8 cellular contexts compared by ENCODE assay signal in the genomic region with DNA sequence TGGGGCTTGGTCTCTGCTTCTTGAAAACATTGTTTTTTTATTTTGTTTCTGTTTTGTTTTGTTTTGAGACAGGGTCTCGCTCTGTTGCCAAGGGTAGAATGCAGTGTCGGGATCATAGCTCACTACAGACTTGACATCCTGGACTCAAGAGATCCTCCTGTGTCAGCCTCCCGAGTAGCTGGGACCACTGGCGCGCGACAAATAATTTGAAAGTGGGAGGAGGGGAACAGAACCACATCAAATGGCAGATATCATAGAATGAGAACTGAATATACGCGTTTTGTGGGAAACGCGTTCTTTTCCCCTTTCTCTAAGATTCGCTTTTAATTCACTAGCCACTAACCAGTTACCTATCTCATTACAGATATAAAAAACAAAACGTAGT. TPM values are rescaled to one million over a fixed set of nuclear protein-coding genes. Genes with fewer than 3 reads are reported as not detected.
DNase-seq lines count a peak whose midpoint lies in the region; ATAC-seq and TF ChIP-seq lines count a peak whose summit lies in the region.

No MANE protein-coding gene starts in this region.

- intact Hi-C loops in Caco-2 (cut with micrococcal nuclease; ENCODE audit: unreplicated experiment), result loop anchor here (1.0 kb wide), 1 partner anchor 7 kb away; no protein-coding TSS in a partner anchor

- H3K27me3 ChIP-seq in Caco-2 (replicated peaks; ENCODE audit: control insufficient read depth, insufficient read depth, low read length), result no peaks in the 10 kb centered on the region
- H3K27me3 ChIP-seq in effector memory CD4-positive, alpha-beta T cell (replicated peaks; ENCODE audit: control insufficient read depth, insufficient read depth, low read length, poor library complexity, severe bottlenecking), result no peaks in the 10 kb centered on the region

- ATAC-seq in HG03432 (IDR thresholded peaks at IDR 0.05; ENCODE audit: unreplicated experiment), result no peak

- DNase-seq in Caco-2 (no peak), NB4 (ENCODE audit: low read depth) (no peak), nephron progenitor cell (no peak), NCI-H146 (lab: John Stamatoyannopoulos, UW) (no peak), DMS53 treated with DMSO at 0.1 percent for 48 hours (lab: John Stamatoyannopoulos, UW; ENCODE audit: unreplicated experiment) (no peak)
- no peak for DNase-seq in effector memory CD4-positive, alpha-beta T cell
- no peak for DNase-seq in activated effector memory CD4-positive, alpha-beta T cell treated with Interleukin-2 at 50 U/mL for 16 hours

- H3K9me3 Mint-ChIP-seq in Caco-2 (ENCODE audit: unreplicated experiment) (no peaks in the 10 kb centered on the region), nephron progenitor cell (no peaks in the 10 kb centered on the region)

- TF ChIP-seq CTCF in Caco-2 (IDR thresholded peaks at IDR 0.05; ENCODE audit: insufficient read depth in 1 of 2, low read depth in 1 of 2, low read length in 1 of 2, severe bottlenecking in 1 of 2, unreplicated experiment in 1 of 2), result no peak
- TF ChIP-seq CTCF in NB4 (IDR thresholded peaks at IDR 0.05; ENCODE audit: low read depth, low read length), result no peak
- no peak for TF ChIP-seq CTCF in nephron progenitor cell (IDR thresholded peaks at IDR 0.05)

- no peaks in the 10 kb centered on the region for H3K36me3 ChIP-seq in Caco-2 (ENCODE audit: control insufficient read depth, insufficient read depth, low read length)
- H3K36me3 ChIP-seq in effector memory CD4-positive, alpha-beta T cell (ENCODE audit: control insufficient read depth, insufficient read depth, low read length), result no peaks in the 10 kb centered on the region

- H3K27me3 Mint-ChIP-seq in Caco-2 (ENCODE audit: insufficient read depth, unreplicated experiment) (peaks cover 3% of the 10 kb centered on the region), nephron progenitor cell (ENCODE audit: low read depth, poor library complexity) (peaks cover 55% of the 10 kb centered on the region)

- H3K27ac Mint-ChIP-seq in Caco-2 (ENCODE audit: unreplicated experiment), result peak overlapping the region; percentile 92
- peak overlapping the region; percentile 93 for H3K27ac Mint-ChIP-seq in nephron progenitor cell

- H3K36me3 Mint-ChIP-seq in Caco-2 (ENCODE audit: insufficient read depth, unreplicated experiment) (no peaks in the 10 kb centered on the region), nephron progenitor cell (ENCODE audit: low read depth) (peaks cover 10% of the 10 kb centered on the region)

- POLR2A ChIA-PET in Caco-2 (lab: Charles Lee), result interaction anchor here (0.8 kb wide), 1 partner anchor 18 kb away, joined by 3 read pairs; no protein-coding TSS in a partner anchor

- H3K27ac ChIP-seq in effector memory CD4-positive, alpha-beta T cell (ENCODE audit: insufficient read depth, low read length, poor library complexity, severe bottlenecking), result peak overlapping the region; percentile 86

- H3K4me3 Mint-ChIP-seq in Caco-2 (ENCODE audit: unreplicated experiment) (peak overlapping the region; percentile 87), nephron progenitor cell (peak overlapping the region; percentile 94)

- peak overlapping the region; percentile 85 for H3K4me3 ChIP-seq in Caco-2 (ENCODE audit: low read depth, low read length)
- H3K4me3 ChIP-seq in NB4 (ENCODE audit: low read depth, low read length), result peak overlapping the region; percentile 69
- peak overlapping the region; percentile 92 for H3K4me3 ChIP-seq in effector memory CD4-positive, alpha-beta T cell (ENCODE audit: insufficient read depth, low read depth, low read length, poor library complexity, severe bottlenecking)

- BruUV-seq in Caco-2 (replicated peaks; lab: Mats Ljungman, UMichigan), result no TSS peak

- TF ChIP-seq POLR2A in NB4 (IDR thresholded peaks at IDR 0.05; ENCODE audit: extremely low read depth, insufficient read length), result no peak

- peaks cover 5% of the 10 kb centered on the region; the same call in 1 of the 2 replicates for H3K4me1 ChIP-seq in Caco-2
- peaks cover 3% of the 10 kb centered on the region for H3K4me1 ChIP-seq in effector memory CD4-positive, alpha-beta T cell (ENCODE audit: control insufficient read depth, insufficient read depth, low read length, poor library complexity, severe bottlenecking)

- peaks cover 8% of the 10 kb centered on the region for H3K4me1 Mint-ChIP-seq in Caco-2 (ENCODE audit: low read depth, unreplicated experiment)
- peaks cover 25% of the 10 kb centered on the region for H3K4me1 Mint-ChIP-seq in nephron progenitor cell

- CTCF ChIA-PET in Caco-2 (lab: Charles Lee), result interaction anchor here (1.1 to 1.6 kb wide), 7 partner anchors 8 to 246 kb away, joined by 3 to 11 read pairs (median 4); a partner anchor contains a TSS

- H3K9me3 ChIP-seq in Caco-2, result no peaks in the 10 kb centered on the region
- H3K9me3 ChIP-seq in effector memory CD4-positive, alpha-beta T cell (ENCODE audit: control insufficient read depth, low read length), result no peaks in the 10 kb centered on the region

RNA-seq across cellular contexts. Expression of a gene that starts 0.6 kb away (rescaled TPM):
- total RNA-seq in Caco-2 (2022), result 42.4 and 44.0 TPM in 2 replicates

RNA-seq across cellular contexts. Expression of a gene that starts 5.9 kb away (rescaled TPM):
- total RNA-seq in Caco-2 (2022), result 0.11 and 0.19 TPM in 2 replicates
